1 cellular context compared by ENCODE assay signal in the genomic region with DNA sequence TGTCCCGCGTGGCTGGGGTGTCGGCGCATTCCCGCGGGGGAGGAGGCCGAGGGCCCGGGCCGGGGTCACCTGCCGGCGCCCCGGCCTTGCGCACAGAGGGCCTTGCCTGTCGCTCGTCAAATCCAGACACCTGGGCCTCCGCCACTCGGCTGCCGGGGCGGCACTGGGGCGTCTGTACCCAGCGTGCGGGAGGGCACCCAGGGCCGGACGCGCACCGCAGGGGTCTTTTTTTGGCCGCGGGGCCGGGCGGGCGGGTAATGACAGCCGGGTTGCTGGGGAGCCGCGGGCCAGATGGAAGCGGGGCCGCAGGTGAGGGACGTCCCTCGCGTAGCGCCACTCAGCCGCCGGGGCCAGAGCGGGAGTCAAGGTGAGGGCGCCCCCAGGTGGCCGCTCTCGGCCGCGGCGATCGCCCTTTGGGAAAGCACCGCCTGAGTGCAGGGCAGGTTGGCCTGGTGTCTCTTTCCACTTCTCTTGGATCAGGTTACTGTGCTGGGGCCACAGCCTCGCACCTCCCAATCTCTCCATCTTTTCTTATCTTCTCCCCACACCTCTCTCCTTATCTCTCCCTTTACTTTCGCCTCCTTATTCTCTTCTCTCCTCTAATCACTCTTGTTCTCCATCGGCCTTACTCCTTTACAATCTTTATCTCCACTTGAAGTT.
TF ChIP-seq lines count a peak whose summit lies in the region.

No MANE protein-coding gene starts in this region.

TF ChIP-seq in GM12878, 131 proteins besides CTCF, POLR2A, EP300 and RAD21 (continues in another document):
- TF ChIP-seq EGR1 (IDR thresholded peaks at IDR 0.05; ENCODE audit: borderline replicate concordance in 1 of 2, low read depth in 2 of 2, low read length in 2 of 2), result no peak
- TF ChIP-seq HDGF (IDR thresholded peaks at IDR 0.05), result 0 out of 2 replicates have a peak, but pooled peaks have one; percentile 50
- TF ChIP-seq, protein P1, sequence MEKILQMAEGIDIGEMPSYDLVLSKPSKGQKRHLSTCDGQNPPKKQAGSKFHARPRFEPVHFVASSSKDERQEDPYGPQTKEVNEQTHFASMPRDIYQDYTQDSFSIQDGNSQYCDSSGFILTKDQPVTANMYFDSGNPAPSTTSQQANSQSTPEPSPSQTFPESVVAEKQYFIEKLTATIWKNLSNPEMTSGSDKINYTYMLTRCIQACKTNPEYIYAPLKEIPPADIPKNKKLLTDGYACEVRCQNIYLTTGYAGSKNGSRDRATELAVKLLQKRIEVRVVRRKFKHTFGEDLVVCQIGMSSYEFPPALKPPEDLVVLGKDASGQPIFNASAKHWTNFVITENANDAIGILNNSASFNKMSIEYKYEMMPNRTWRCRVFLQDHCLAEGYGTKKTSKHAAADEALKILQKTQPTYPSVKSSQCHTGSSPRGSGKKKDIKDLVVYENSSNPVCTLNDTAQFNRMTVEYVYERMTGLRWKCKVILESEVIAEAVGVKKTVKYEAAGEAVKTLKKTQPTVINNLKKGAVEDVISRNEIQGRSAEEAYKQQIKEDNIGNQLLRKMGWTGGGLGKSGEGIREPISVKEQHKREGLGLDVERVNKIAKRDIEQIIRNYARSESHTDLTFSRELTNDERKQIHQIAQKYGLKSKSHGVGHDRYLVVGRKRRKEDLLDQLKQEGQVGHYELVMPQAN (conservative IDR thresholded peaks at IDR 0.05), result no peak
- no peak for TF ChIP-seq EED (IDR thresholded peaks at IDR 0.05; ENCODE audit: low read depth)
- TF ChIP-seq PML (IDR thresholded peaks at IDR 0.05; ENCODE audit: low read length), result no peak
- TF ChIP-seq, protein P2, sequence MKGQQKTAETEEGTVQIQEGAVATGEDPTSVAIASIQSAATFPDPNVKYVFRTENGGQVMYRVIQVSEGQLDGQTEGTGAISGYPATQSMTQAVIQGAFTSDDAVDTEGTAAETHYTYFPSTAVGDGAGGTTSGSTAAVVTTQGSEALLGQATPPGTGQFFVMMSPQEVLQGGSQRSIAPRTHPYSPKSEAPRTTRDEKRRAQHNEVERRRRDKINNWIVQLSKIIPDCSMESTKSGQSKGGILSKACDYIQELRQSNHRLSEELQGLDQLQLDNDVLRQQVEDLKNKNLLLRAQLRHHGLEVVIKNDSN (IDR thresholded peaks at IDR 0.05; ENCODE audit: borderline replicate concordance, extremely low read length, insufficient read depth, low read depth, low read length), result no peak
- TF ChIP-seq SMARCA5 (IDR thresholded peaks at IDR 0.05), result 0 out of 2 replicates have a peak, but pooled peaks have one; percentile 25
- no peak for TF ChIP-seq RFX5 (IDR thresholded peaks at IDR 0.05; ENCODE audit: low read depth, low read length)
- no peak for TF ChIP-seq MXI1 (IDR thresholded peaks at IDR 0.05; ENCODE audit: low read depth, low read length)
- no peak for TF ChIP-seq MTA2 (IDR thresholded peaks at IDR 0.05; ENCODE audit: low read depth)
- TF ChIP-seq IKZF1 (conservative IDR thresholded peaks at IDR 0.05), result no peak
- TF ChIP-seq EZH2 (IDR thresholded peaks at IDR 0.05; ENCODE audit: borderline replicate concordance, control insufficient read depth, low read depth, low read length), result 0 out of 2 replicates have a peak, but pooled peaks have one; percentile 8
- TF ChIP-seq STAT1 (conservative IDR thresholded peaks at IDR 0.05), result no peak
- TF ChIP-seq YY1 (IDR thresholded peaks at IDR 0.05; ENCODE audit: low read depth, low read length), result peak; percentile 50; the same call in 1 of the 2 replicates
- TF ChIP-seq, protein P3, sequence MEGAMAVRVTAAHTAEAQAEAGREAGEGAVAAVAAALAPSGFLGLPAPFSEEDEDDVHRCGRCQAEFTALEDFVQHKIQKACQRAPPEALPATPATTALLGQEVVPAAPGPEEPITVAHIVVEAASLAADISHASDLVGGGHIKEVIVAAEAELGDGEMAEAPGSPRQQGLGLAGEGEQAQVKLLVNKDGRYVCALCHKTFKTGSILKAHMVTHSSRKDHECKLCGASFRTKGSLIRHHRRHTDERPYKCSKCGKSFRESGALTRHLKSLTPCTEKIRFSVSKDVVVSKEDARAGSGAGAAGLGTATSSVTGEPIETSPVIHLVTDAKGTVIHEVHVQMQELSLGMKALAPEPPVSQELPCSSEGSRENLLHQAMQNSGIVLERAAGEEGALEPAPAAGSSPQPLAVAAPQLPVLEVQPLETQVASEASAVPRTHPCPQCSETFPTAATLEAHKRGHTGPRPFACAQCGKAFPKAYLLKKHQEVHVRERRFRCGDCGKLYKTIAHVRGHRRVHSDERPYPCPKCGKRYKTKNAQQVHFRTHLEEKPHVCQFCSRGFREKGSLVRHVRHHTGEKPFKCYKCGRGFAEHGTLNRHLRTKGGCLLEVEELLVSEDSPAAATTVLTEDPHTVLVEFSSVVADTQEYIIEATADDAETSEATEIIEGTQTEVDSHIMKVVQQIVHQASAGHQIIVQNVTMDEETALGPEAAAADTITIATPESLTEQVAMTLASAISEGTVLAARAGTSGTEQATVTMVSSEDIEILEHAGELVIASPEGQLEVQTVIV (IDR thresholded peaks at IDR 0.05; ENCODE audit: borderline replicate concordance, partially characterized antibody), result no peak
- peak; percentile 55; the same call in 1 of the 2 replicates for TF ChIP-seq SMC3 (IDR thresholded peaks at IDR 0.05; ENCODE audit: borderline replicate concordance, low read length)
- TF ChIP-seq, protein P4, sequence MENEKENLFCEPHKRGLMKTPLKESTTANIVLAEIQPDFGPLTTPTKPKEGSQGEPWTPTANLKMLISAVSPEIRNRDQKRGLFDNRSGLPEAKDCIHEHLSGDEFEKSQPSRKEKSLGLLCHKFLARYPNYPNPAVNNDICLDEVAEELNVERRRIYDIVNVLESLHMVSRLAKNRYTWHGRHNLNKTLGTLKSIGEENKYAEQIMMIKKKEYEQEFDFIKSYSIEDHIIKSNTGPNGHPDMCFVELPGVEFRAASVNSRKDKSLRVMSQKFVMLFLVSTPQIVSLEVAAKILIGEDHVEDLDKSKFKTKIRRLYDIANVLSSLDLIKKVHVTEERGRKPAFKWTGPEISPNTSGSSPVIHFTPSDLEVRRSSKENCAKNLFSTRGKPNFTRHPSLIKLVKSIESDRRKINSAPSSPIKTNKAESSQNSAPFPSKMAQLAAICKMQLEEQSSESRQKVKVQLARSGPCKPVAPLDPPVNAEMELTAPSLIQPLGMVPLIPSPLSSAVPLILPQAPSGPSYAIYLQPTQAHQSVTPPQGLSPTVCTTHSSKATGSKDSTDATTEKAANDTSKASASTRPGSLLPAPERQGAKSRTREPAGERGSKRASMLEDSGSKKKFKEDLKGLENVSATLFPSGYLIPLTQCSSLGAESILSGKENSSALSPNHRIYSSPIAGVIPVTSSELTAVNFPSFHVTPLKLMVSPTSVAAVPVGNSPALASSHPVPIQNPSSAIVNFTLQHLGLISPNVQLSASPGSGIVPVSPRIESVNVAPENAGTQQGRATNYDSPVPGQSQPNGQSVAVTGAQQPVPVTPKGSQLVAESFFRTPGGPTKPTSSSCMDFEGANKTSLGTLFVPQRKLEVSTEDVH (IDR thresholded peaks at IDR 0.05; ENCODE audit: low read depth, partially characterized antibody), result no peak
- no peak for TF ChIP-seq NR2F1 (conservative IDR thresholded peaks at IDR 0.05)
- TF ChIP-seq, protein P5, sequence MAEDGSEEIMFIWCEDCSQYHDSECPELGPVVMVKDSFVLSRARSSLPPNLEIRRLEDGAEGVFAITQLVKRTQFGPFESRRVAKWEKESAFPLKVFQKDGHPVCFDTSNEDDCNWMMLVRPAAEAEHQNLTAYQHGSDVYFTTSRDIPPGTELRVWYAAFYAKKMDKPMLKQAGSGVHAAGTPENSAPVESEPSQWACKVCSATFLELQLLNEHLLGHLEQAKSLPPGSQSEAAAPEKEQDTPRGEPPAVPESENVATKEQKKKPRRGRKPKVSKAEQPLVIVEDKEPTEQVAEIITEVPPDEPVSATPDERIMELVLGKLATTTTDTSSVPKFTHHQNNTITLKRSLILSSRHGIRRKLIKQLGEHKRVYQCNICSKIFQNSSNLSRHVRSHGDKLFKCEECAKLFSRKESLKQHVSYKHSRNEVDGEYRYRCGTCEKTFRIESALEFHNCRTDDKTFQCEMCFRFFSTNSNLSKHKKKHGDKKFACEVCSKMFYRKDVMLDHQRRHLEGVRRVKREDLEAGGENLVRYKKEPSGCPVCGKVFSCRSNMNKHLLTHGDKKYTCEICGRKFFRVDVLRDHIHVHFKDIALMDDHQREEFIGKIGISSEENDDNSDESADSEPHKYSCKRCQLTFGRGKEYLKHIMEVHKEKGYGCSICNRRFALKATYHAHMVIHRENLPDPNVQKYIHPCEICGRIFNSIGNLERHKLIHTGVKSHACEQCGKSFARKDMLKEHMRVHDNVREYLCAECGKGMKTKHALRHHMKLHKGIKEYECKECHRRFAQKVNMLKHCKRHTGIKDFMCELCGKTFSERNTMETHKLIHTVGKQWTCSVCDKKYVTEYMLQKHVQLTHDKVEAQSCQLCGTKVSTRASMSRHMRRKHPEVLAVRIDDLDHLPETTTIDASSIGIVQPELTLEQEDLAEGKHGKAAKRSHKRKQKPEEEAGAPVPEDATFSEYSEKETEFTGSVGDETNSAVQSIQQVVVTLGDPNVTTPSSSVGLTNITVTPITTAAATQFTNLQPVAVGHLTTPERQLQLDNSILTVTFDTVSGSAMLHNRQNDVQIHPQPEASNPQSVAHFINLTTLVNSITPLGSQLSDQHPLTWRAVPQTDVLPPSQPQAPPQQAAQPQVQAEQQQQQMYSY (CRISPR knock-in tag; IDR thresholded peaks at IDR 0.05), result no peak
- TF ChIP-seq CREM (IDR thresholded peaks at IDR 0.05; ENCODE audit: low read depth), result no peak
- TF ChIP-seq, protein P6, sequence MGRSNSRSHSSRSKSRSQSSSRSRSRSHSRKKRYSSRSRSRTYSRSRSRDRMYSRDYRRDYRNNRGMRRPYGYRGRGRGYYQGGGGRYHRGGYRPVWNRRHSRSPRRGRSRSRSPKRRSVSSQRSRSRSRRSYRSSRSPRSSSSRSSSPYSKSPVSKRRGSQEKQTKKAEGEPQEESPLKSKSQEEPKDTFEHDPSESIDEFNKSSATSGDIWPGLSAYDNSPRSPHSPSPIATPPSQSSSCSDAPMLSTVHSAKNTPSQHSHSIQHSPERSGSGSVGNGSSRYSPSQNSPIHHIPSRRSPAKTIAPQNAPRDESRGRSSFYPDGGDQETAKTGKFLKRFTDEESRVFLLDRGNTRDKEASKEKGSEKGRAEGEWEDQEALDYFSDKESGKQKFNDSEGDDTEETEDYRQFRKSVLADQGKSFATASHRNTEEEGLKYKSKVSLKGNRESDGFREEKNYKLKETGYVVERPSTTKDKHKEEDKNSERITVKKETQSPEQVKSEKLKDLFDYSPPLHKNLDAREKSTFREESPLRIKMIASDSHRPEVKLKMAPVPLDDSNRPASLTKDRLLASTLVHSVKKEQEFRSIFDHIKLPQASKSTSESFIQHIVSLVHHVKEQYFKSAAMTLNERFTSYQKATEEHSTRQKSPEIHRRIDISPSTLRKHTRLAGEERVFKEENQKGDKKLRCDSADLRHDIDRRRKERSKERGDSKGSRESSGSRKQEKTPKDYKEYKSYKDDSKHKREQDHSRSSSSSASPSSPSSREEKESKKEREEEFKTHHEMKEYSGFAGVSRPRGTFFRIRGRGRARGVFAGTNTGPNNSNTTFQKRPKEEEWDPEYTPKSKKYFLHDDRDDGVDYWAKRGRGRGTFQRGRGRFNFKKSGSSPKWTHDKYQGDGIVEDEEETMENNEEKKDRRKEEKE (IDR thresholded peaks at IDR 0.05), result no peak
- no peak for TF ChIP-seq TCF7 (IDR thresholded peaks at IDR 0.05; ENCODE audit: borderline replicate concordance)
- TF ChIP-seq RB1 (IDR thresholded peaks at IDR 0.05; ENCODE audit: borderline replicate concordance), result peak; percentile 34; the same call in 1 of the 2 replicates
- TF ChIP-seq, protein P7, sequence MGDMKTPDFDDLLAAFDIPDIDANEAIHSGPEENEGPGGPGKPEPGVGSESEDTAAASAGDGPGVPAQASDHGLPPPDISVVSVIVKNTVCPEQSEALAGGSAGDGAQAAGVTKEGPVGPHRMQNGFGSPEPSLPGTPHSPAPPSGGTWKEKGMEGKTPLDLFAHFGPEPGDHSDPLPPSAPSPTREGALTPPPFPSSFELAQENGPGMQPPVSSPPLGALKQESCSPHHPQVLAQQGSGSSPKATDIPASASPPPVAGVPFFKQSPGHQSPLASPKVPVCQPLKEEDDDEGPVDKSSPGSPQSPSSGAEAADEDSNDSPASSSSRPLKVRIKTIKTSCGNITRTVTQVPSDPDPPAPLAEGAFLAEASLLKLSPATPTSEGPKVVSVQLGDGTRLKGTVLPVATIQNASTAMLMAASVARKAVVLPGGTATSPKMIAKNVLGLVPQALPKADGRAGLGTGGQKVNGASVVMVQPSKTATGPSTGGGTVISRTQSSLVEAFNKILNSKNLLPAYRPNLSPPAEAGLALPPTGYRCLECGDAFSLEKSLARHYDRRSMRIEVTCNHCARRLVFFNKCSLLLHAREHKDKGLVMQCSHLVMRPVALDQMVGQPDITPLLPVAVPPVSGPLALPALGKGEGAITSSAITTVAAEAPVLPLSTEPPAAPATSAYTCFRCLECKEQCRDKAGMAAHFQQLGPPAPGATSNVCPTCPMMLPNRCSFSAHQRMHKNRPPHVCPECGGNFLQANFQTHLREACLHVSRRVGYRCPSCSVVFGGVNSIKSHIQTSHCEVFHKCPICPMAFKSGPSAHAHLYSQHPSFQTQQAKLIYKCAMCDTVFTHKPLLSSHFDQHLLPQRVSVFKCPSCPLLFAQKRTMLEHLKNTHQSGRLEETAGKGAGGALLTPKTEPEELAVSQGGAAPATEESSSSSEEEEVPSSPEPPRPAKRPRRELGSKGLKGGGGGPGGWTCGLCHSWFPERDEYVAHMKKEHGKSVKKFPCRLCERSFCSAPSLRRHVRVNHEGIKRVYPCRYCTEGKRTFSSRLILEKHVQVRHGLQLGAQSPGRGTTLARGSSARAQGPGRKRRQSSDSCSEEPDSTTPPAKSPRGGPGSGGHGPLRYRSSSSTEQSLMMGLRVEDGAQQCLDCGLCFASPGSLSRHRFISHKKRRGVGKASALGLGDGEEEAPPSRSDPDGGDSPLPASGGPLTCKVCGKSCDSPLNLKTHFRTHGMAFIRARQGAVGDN (IDR thresholded peaks at IDR 0.05), result no peak
- no peak for TF ChIP-seq SMAD5 (IDR thresholded peaks at IDR 0.05; ENCODE audit: low read depth)
- TF ChIP-seq, protein P8, sequence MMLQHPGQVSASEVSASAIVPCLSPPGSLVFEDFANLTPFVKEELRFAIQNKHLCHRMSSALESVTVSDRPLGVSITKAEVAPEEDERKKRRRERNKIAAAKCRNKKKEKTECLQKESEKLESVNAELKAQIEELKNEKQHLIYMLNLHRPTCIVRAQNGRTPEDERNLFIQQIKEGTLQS (IDR thresholded peaks at IDR 0.05; ENCODE audit: borderline replicate concordance, extremely low read depth, low read depth, low read length), result no peak
- TF ChIP-seq DPF2 (IDR thresholded peaks at IDR 0.05), result no peak
- no peak for TF ChIP-seq BMI1 (IDR thresholded peaks at IDR 0.05; ENCODE audit: borderline replicate concordance)
- TF ChIP-seq, protein P9, sequence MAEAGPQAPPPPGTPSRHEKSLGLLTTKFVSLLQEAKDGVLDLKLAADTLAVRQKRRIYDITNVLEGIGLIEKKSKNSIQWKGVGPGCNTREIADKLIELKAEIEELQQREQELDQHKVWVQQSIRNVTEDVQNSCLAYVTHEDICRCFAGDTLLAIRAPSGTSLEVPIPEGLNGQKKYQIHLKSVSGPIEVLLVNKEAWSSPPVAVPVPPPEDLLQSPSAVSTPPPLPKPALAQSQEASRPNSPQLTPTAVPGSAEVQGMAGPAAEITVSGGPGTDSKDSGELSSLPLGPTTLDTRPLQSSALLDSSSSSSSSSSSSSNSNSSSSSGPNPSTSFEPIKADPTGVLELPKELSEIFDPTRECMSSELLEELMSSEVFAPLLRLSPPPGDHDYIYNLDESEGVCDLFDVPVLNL (IDR thresholded peaks at IDR 0.05; ENCODE audit: low read depth, low read length), result no peak
- TF ChIP-seq POU2F2 (IDR thresholded peaks at IDR 0.05; ENCODE audit: borderline replicate concordance, low read depth, low read length), result no peak
- TF ChIP-seq TARDBP (IDR thresholded peaks at IDR 0.05; ENCODE audit: borderline replicate concordance), result no peak
